Comparison of ENCODE assay signal across 2 cellular contexts in genomic region chr7:144414815-144415214, GRCh38.
TF ChIP-seq lines count a peak whose summit lies in the region.

No MANE protein-coding gene starts in this region.

TF ChIP-seq in HepG2, 621 proteins besides CTCF, POLR2A, EP300 and RAD21:
- TF ChIP-seq CEBPB (IDR thresholded peaks at IDR 0.05; ENCODE audit: borderline replicate concordance, low read depth, low read length) (peak; percentile 36; the same call in 1 of the 2 replicates), GMEB2 (CRISPR knock-in tag; IDR thresholded peaks at IDR 0.05; ENCODE audit: low read depth) (no peak), CERS6 (CRISPR knock-in tag; IDR thresholded peaks at IDR 0.05) (no peak), DRAP1 (CRISPR knock-in tag; IDR thresholded peaks at IDR 0.05) (no peak)

TF ChIP-seq in H1, 55 proteins besides CTCF, POLR2A, EP300 and RAD21:
- TF ChIP-seq BRCA1 (IDR thresholded peaks at IDR 0.05; ENCODE audit: low read depth, low read length) (no peak), HDAC6 (IDR thresholded peaks at IDR 0.05; ENCODE audit: low read depth, low read length) (no peak), CEBPB (IDR thresholded peaks at IDR 0.05; ENCODE audit: low read depth, low read length) (peak; percentile 25; the same call in 1 of the 2 replicates), SRF (IDR thresholded peaks at IDR 0.05; ENCODE audit: low read depth, low read length) (no peak), ASH2L (IDR thresholded peaks at IDR 0.05; ENCODE audit: low read length) (no peak), ZNF274 (IDR thresholded peaks at IDR 0.05; ENCODE audit: borderline replicate concordance, extremely low read depth, low read length) (no peak), SUZ12 (IDR thresholded peaks at IDR 0.05; ENCODE audit: low read length) (no peak)
TF ChIP-seq in H1: peak in this region for 1.
